In genomic region chr18:31506024-31506742, GRCh38 we compare ENCODE assay signal across 13 cellular contexts. TPM values are rescaled to one million over a fixed set of nuclear protein-coding genes. Genes with fewer than 3 reads are reported as not detected.
DNase-seq lines count a peak whose midpoint lies in the region; ATAC-seq and TF ChIP-seq lines count a peak whose summit lies in the region.
"Had no signal": no experiment of that assay in that cellular context is flagged by ENCODE, and none has a peak within 500 bp of the region (broad histone marks: within the 10 kb centered on the region; RNA-seq: fewer than 3 reads in every experiment).

No MANE protein-coding gene starts in this region.

- H3K4me1 Mint-ChIP-seq in GM23338 (peaks cover 4% of the 10 kb centered on the region; the same call in 2 of the 3 replicates), neural crest cell (peaks cover 17% of the 10 kb centered on the region)
- H3K4me1 Mint-ChIP-seq: activated B cell treated with CpG ODN at 0.5 μM for 24 hours; stimulated activated naive CD8-positive, alpha-beta T cell treated with anti-CD3 and anti-CD28 coated beads, Interleukin-15, amount 100 ng/mL, for 72 hours had no signal

- peaks cover 100% of the 10 kb centered on the region for H3K79me2 ChIP-seq in GM23338 (replicated peaks; ENCODE audit: insufficient read depth)

- no peaks in the 10 kb centered on the region for H3K36me3 ChIP-seq in GM23338 (ENCODE audit: insufficient read depth)
- H3K36me3 ChIP-seq: MG63 had no signal

- in situ Hi-C loops in SK-MEL-5 (cut with HindIII; ENCODE audit: low pct_unique_long_range_greater_than_20kb, low sequenced_read_pairs): no loop called here

- DNase-seq in GM23338 (ENCODE audit: low spot score) (peak; percentile 47), SK-MEL-5 (ENCODE audit: low read depth, low spot score) (peak; percentile 71), fibroblast of mammary gland (ENCODE audit: low read depth) (peak; percentile 52), neural crest cell (ENCODE audit: low read depth, low spot score) (no peak), NCI-H510A (lab: John Stamatoyannopoulos, UW) (no peak), amniotic stem cell (lab: John Stamatoyannopoulos, UW) (no peak), NOMO-1 (lab: John Stamatoyannopoulos, UW; ENCODE audit: unreplicated experiment in 2 of 2) (no peak)
- DNase-seq: activated B cell treated with CpG ODN at 0.5 μM for 24 hours; MG63; midbrain; stimulated activated naive CD8-positive, alpha-beta T cell treated with anti-CD3 and anti-CD28 coated beads, Interleukin-15, amount 100 ng/mL, for 72 hours had no signal

- no peak overlapping the region for H3K27ac Mint-ChIP-seq in GM23338
- H3K27ac Mint-ChIP-seq in neural crest cell (ENCODE audit: unreplicated experiment): no peak overlapping the region
- H3K27ac Mint-ChIP-seq: activated B cell treated with CpG ODN at 0.5 μM for 24 hours; activated naive CD4-positive, alpha-beta T cell treated with anti-CD3 and anti-CD28 coated beads, Interleukin-2, amount 50 U/mL, for 72 hours; stimulated activated naive CD8-positive, alpha-beta T cell treated with anti-CD3 and anti-CD28 coated beads, Interleukin-15, amount 100 ng/mL, for 72 hours had no signal

- H3K9me2 ChIP-seq in GM23338 (ENCODE audit: insufficient read depth): no peaks in the 10 kb centered on the region

- ATAC-seq in GM23338 (no peak), GM19351 (IDR thresholded peaks at IDR 0.05; ENCODE audit: unreplicated experiment) (no peak)
- ATAC-seq: activated naive CD4-positive, alpha-beta T cell treated with anti-CD3 and anti-CD28 coated beads, Interleukin-2, amount 50 U/mL, for 72 hours; stimulated activated naive CD8-positive, alpha-beta T cell treated with anti-CD3 and anti-CD28 coated beads, Interleukin-15, amount 100 ng/mL, for 72 hours had no signal

- H3K27me3 Mint-ChIP-seq in GM23338 (ENCODE audit: insufficient read depth, low read depth, poor library complexity): no peaks in the 10 kb centered on the region
- H3K27me3 Mint-ChIP-seq in neural crest cell (ENCODE audit: low read depth): peaks cover 4% of the 10 kb centered on the region
- H3K27me3 Mint-ChIP-seq: stimulated activated naive CD8-positive, alpha-beta T cell treated with anti-CD3 and anti-CD28 coated beads, Interleukin-15, amount 100 ng/mL, for 72 hours had no signal

- H4K20me1 ChIP-seq in GM23338 (replicated peaks; ENCODE audit: insufficient read depth): peaks cover 42% of the 10 kb centered on the region

- H3K9me3 Mint-ChIP-seq in GM23338 (peaks cover 10% of the 10 kb centered on the region; the same call in 2 of the 3 replicates), neural crest cell (no peaks in the 10 kb centered on the region)
- H3K9me3 Mint-ChIP-seq: activated B cell treated with CpG ODN at 0.5 μM for 24 hours; activated naive CD4-positive, alpha-beta T cell treated with anti-CD3 and anti-CD28 coated beads, Interleukin-2, amount 50 U/mL, for 72 hours; stimulated activated naive CD8-positive, alpha-beta T cell treated with anti-CD3 and anti-CD28 coated beads, Interleukin-15, amount 100 ng/mL, for 72 hours had no signal

- TF ChIP-seq CTCF in GM23338 (conservative IDR thresholded peaks at IDR 0.05; ENCODE audit: low read depth in 2 of 2) (peak; percentile 51 to 56), fibroblast of mammary gland (conservative IDR thresholded peaks at IDR 0.05; ENCODE audit: control insufficient read depth, insufficient read depth, low read depth, low read length) (peak; percentile 43), neural crest cell (conservative IDR thresholded peaks at IDR 0.05) (peak; percentile 51)

- peaks cover 1% of the 10 kb centered on the region for H3K4me1 ChIP-seq in GM23338 (ENCODE audit: insufficient read depth)

- H3K4me3 Mint-ChIP-seq in GM23338 (no peak overlapping the region), neural crest cell (no peak overlapping the region)
- H3K4me3 Mint-ChIP-seq: activated B cell treated with CpG ODN at 0.5 μM for 24 hours; stimulated activated naive CD8-positive, alpha-beta T cell treated with anti-CD3 and anti-CD28 coated beads, Interleukin-15, amount 100 ng/mL, for 72 hours had no signal

- no peak overlapping the region for H3K4me3 ChIP-seq in GM23338
- no peak overlapping the region for H3K4me3 ChIP-seq in fibroblast of mammary gland (ENCODE audit: control insufficient read depth, low read depth, low read length)
- H3K4me3 ChIP-seq: MG63 had no signal

- H3K27ac ChIP-seq in GM23338 (ENCODE audit: low read depth): no peak overlapping the region

- no peaks in the 10 kb centered on the region for H3F3A ChIP-seq in GM23338 (replicated peaks; ENCODE audit: low read depth)

- no peak overlapping the region for H3K4me2 ChIP-seq in GM23338

- H3K36me3 Mint-ChIP-seq in GM23338 (ENCODE audit: low read depth): peaks cover 16% of the 10 kb centered on the region
- no peaks in the 10 kb centered on the region for H3K36me3 Mint-ChIP-seq in neural crest cell (ENCODE audit: low read depth)
- H3K36me3 Mint-ChIP-seq: activated naive CD4-positive, alpha-beta T cell treated with anti-CD3 and anti-CD28 coated beads, Interleukin-2, amount 50 U/mL, for 72 hours had no signal

- no peak overlapping the region for H2AFZ ChIP-seq in GM23338

- no peaks in the 10 kb centered on the region for H3K27me3 ChIP-seq in GM23338 (ENCODE audit: insufficient read depth)
- H3K27me3 ChIP-seq: MG63 had no signal

TF ChIP-seq in GM23338, 12 proteins besides CTCF, POLR2A, EP300 and RAD21 (continues in another document):
- TF ChIP-seq ZNF114 (CRISPR knock-in tag; IDR thresholded peaks at IDR 0.05) (no peak), EZH2phosphoT487 (IDR thresholded peaks at IDR 0.05; ENCODE audit: unreplicated experiment) (no peak), NANOG (IDR thresholded peaks at IDR 0.05; ENCODE audit: borderline replicate concordance) (no peak), STAT1 (IDR thresholded peaks at IDR 0.05; ENCODE audit: unreplicated experiment) (no peak)
- TF ChIP-seq, protein P1, sequence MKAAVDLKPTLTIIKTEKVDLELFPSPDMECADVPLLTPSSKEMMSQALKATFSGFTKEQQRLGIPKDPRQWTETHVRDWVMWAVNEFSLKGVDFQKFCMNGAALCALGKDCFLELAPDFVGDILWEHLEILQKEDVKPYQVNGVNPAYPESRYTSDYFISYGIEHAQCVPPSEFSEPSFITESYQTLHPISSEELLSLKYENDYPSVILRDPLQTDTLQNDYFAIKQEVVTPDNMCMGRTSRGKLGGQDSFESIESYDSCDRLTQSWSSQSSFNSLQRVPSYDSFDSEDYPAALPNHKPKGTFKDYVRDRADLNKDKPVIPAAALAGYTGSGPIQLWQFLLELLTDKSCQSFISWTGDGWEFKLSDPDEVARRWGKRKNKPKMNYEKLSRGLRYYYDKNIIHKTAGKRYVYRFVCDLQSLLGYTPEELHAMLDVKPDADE (IDR thresholded peaks at IDR 0.05): no peak

RNA-seq across cellular contexts. Expression of gene DSG2, which starts 8.2 kb away (rescaled TPM):
- total RNA-seq in GM23338 (2014; rRNA removed; shearing (Covaris generic)): 144 and 147 TPM in 2 replicates
- polyA plus RNA-seq in GM23338 (2016; fragmentation: Nextera tagmentation; extraction: Ambion mirVana): 41.2 and 44.7 TPM in 2 replicates
- 42.4 and 46.0 TPM in 2 replicates for total RNA-seq in SK-MEL-5 (2014; rRNA removed; shearing (Covaris generic))
- polyA plus RNA-seq in SK-MEL-5 (2015; cell fraction: cytosol; rRNA removed): 54.2 and 72.5 TPM in 2 replicates
- 11.5 and 11.8 TPM in 2 replicates for polyA plus RNA-seq in SK-MEL-5 (2015; cell fraction: nucleus; rRNA removed)
- 18.4 and 19.4 TPM in 2 replicates for total RNA-seq in neural crest cell
- total RNA-seq: activated B cell treated with CpG ODN at 0.5 μM for 24 hours had no signal

RNA-seq across cellular contexts. Expression of gene DSG3, which starts 58.6 kb away (rescaled TPM):
- 0.24 TPM in 1 of 2 replicates, not detected in the other for total RNA-seq in GM23338 (2014; rRNA removed; shearing (Covaris generic))
- 0.05 and 0.07 TPM in 2 replicates for polyA plus RNA-seq in GM23338 (2016; fragmentation: Nextera tagmentation; extraction: Ambion mirVana)
- 0.08 and 0.13 TPM in 2 replicates for total RNA-seq in SK-MEL-5 (2014; rRNA removed; shearing (Covaris generic))
- 0.07 and 0.14 TPM in 2 replicates for polyA plus RNA-seq in SK-MEL-5 (2015; cell fraction: cytosol; rRNA removed)
- 0.18 TPM in 1 of 2 replicates, not detected in the other for polyA plus RNA-seq in SK-MEL-5 (2015; cell fraction: nucleus; rRNA removed)
- total RNA-seq in neural crest cell: not detected in 2 replicates
- total RNA-seq: activated B cell treated with CpG ODN at 0.5 μM for 24 hours; activated naive CD4-positive, alpha-beta T cell treated with anti-CD3 and anti-CD28 coated beads, Interleukin-2, amount 50 U/mL, for 72 hours had no signal

Comparison
In these comparisons a context has a peak if more than half of its experiments do, and no peak if none do; other contexts are left out.
1. DNase-seq: peak in GM23338 (single experiment), SK-MEL-5 (single experiment) and fibroblast of mammary gland (single experiment); none in neural crest cell (single experiment), NCI-H510A (single experiment), amniotic stem cell (single experiment) and NOMO-1 (0 of 2).
2. Peak in every context shown above with its lines, with median percentiles within 50 percentile points of each other: CTCF ChIP-seq.